13 cellular contexts compared by ENCODE assay signal in genomic region chr10:78363190-78363589, GRCh38.
"Had no signal": no experiment of that assay in that cellular context is flagged by ENCODE, and none has a peak within 500 bp of the region (broad histone marks: within the 10 kb centered on the region; RNA-seq: fewer than 3 reads in every experiment).

No MANE protein-coding gene starts in this region.

- H3K9me3 Mint-ChIP-seq: memory B cell; natural killer cell treated with Interleukin-12 subunit alpha and Interleukin-12 subunit beta and Interleukin-15 and Interleukin-18, amount 100 ng/mL, for 72 hours had no signal

- H3K4me3 ChIP-seq: ascending aorta, psoas muscle, suprapubic skin, transverse colon had no signal

- H3K4me3 Mint-ChIP-seq: activated T-cell treated with anti-CD3 and anti-CD28 coated beads, Interleukin-2, amount 50 U/mL, for 72 hours; memory B cell; natural killer cell treated with Interleukin-12 subunit alpha and Interleukin-12 subunit beta and Interleukin-15 and Interleukin-18, amount 100 ng/mL, for 72 hours had no signal

- H3K36me3 Mint-ChIP-seq: memory B cell; natural killer cell treated with Interleukin-12 subunit alpha and Interleukin-12 subunit beta and Interleukin-15 and Interleukin-18, amount 100 ng/mL, for 72 hours had no signal

- H3K27ac Mint-ChIP-seq: activated T-cell treated with anti-CD3 and anti-CD28 coated beads, Interleukin-2, amount 50 U/mL, for 72 hours; memory B cell had no signal

- H3K27ac ChIP-seq: ascending aorta, psoas muscle, suprapubic skin, transverse colon had no signal

- H3K4me1 ChIP-seq: ascending aorta, psoas muscle had no signal

- ATAC-seq: activated T-cell treated with anti-CD3 and anti-CD28 coated beads, Interleukin-2, amount 50 U/mL, for 72 hours; psoas muscle; stimulated activated naive CD8-positive, alpha-beta T cell treated with anti-CD3 and anti-CD28 coated beads, Interleukin-15, Interleukin-2, amounts not matched to agents 100 U/mL and 50 U/mL, for 24 hours had no signal

- H3K4me1 Mint-ChIP-seq: memory B cell had no signal

- H3K27me3 ChIP-seq: ascending aorta, transverse colon had no signal

- H3K9me3 ChIP-seq: ascending aorta, psoas muscle, suprapubic skin, transverse colon had no signal

- DNase-seq: activated CD4-positive, CD25-positive, alpha-beta regulatory T cell; activated CD8-positive, alpha-beta memory T cell treated with anti-CD3 and anti-CD28 coated beads, Interleukin-2, amount 50 U/mL, for 48 hours; activated gamma-delta T cell; activated T-cell treated with anti-CD3 and anti-CD28 coated beads, Interleukin-2, amount 50 U/mL, for 72 hours; effector memory CD4-positive, alpha-beta T cell; T-helper 9 cell; transverse colon had no signal

- H3K36me3 ChIP-seq: ascending aorta, suprapubic skin, transverse colon had no signal
